Comparison of ENCODE assay signal across 11 cellular contexts in the genomic region with DNA sequence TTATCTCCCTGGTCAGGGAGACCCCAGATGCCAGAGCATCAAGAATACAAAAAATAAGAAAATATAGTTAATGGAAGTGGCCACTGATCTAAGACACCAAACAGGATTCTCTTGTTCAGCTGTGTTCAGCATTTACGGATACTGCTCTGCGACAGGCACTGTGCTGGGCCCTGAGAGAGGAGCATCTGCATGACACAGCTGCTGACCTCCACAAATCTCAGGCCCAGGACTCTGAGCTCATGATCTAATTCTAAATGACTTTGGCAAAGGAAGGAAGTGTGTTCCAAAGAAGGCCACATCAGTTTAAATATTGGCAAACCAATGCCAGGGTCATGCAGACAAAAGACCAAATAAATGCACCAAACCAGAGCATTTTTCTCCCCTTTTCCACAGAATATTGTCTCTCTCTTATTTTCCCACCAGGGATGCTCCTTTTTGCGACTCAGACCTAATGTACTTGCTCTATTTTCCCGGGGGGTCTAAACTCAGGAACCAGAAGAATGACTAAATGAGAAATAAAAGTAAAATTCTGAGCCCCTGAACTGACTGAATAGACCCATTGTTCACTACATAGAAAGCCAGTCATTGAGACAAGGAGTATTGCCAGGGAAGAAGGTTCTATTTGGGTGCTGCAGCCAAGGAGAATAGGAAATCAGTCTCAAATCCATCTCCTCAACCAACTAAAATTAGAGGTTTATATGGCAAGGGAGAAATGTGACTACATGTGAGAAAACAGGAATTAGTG. TPM values are rescaled to one million over a fixed set of nuclear protein-coding genes. Genes with fewer than 3 reads are reported as not detected.
DNase-seq lines count a peak whose midpoint lies in the region; ATAC-seq and TF ChIP-seq lines count a peak whose summit lies in the region.
"Had no signal": no experiment of that assay in that cellular context is flagged by ENCODE, and none has a peak within 500 bp of the region (broad histone marks: within the 10 kb centered on the region; RNA-seq: fewer than 3 reads in every experiment).

No MANE protein-coding gene starts in this region.

- TF ChIP-seq CTCF in CD8-positive, alpha-beta T cell (IDR thresholded peaks at IDR 0.05) = no peak
- TF ChIP-seq CTCF in endodermal cell (conservative IDR thresholded peaks at IDR 0.05) = no peak

- H3K14ac ChIP-seq in neuronal stem cell (ENCODE audit: low read length) = no peak overlapping the region

- no peak for DNase-seq in CD8-positive, alpha-beta T cell
- DNase-seq in endodermal cell (no peak), neuronal stem cell (ENCODE audit: low spot score) (no peak), NCI-H2081 treated with DMSO at 0.1 percent for 48 hours (lab: John Stamatoyannopoulos, UW) (no peak), 8988T (no peak)
- DNase-seq: islet precursor cell, NCI-H2107, retina, SHP77 had no signal

- CTCF ChIA-PET in CD8-positive, alpha-beta T cell (lab: Charles Lee) = no interaction called here

- H3K4me2 ChIP-seq in neuronal stem cell (ENCODE audit: insufficient read depth, low read length, poor library complexity, severe bottlenecking) = no peak overlapping the region

- H3K23ac ChIP-seq in neuronal stem cell (ENCODE audit: low read depth, low read length, poor library complexity) = no peak overlapping the region

- peaks cover 4% of the 10 kb centered on the region for H3K79me1 ChIP-seq in neuronal stem cell (ENCODE audit: low read depth, low read length)

- peaks cover 15% of the 10 kb centered on the region for H3K36me3 Mint-ChIP-seq in CD8-positive, alpha-beta T cell
- H3K36me3 Mint-ChIP-seq in IgD-negative memory B cell = no peaks in the 10 kb centered on the region
- H3K36me3 Mint-ChIP-seq in endodermal cell (ENCODE audit: low read depth) = peaks cover 7% of the 10 kb centered on the region

- no peak overlapping the region for H4K91ac ChIP-seq in neuronal stem cell (ENCODE audit: low read depth, low read length, poor library complexity)

- H3K18ac ChIP-seq in neuronal stem cell (ENCODE audit: low read length) = no peak overlapping the region

- peaks cover 13% of the 10 kb centered on the region for H3K9me3 Mint-ChIP-seq in CD8-positive, alpha-beta T cell
- peaks cover 5 to 16% (median 8%) of the 10 kb centered on the region in 3 donors for H3K9me3 Mint-ChIP-seq in IgD-negative memory B cell
- peaks cover 27% of the 10 kb centered on the region for H3K9me3 Mint-ChIP-seq in endodermal cell

- no peak for ATAC-seq in CD8-positive, alpha-beta T cell
- ATAC-seq in GM21381 (IDR thresholded peaks at IDR 0.05; ENCODE audit: unreplicated experiment) = no peak

- H2AK5ac ChIP-seq in neuronal stem cell (ENCODE audit: low read depth, low read length) = no peak overlapping the region

- H3K4me3 ChIP-seq in CD8-positive, alpha-beta T cell (ENCODE audit: low read depth, low read length) = no peak overlapping the region
- H3K4me3 ChIP-seq in endodermal cell (ENCODE audit: low read length) (peak overlapping the region; percentile 78), neuronal stem cell (ENCODE audit: low read length in 2 of 2) (no peak overlapping the region)

- H2AFZ ChIP-seq in neuronal stem cell (ENCODE audit: low read length) = peak overlapping the region; percentile 93

- H3K9ac ChIP-seq in endodermal cell (ENCODE audit: extremely low read depth, low read length, poor library complexity, severe bottlenecking) (no peak overlapping the region), neuronal stem cell (ENCODE audit: low read depth, low read length, poor library complexity) (no peak overlapping the region)

- no peak overlapping the region for H3K27ac Mint-ChIP-seq in CD8-positive, alpha-beta T cell
- H3K27ac Mint-ChIP-seq in IgD-negative memory B cell (peak overlapping the region in 1 of 3 donors; percentile 15), endodermal cell (no peak overlapping the region)

- H4K8ac ChIP-seq in neuronal stem cell (ENCODE audit: low read depth, low read length) = no peak overlapping the region

- H2BK15ac ChIP-seq in neuronal stem cell (ENCODE audit: low read length) = no peak overlapping the region

- intact Hi-C loops in CD8-positive, alpha-beta T cell (cut with DNase I, micrococcal nuclease) = loop anchor here in 1 of 2 experiments (2.0 to 5.0 kb wide), 2 partner anchors 1333 to 1692 kb away; a partner anchor contains a TSS

- POLR2A ChIA-PET in CD8-positive, alpha-beta T cell (lab: Charles Lee) = no interaction called here

- H2BK120ac ChIP-seq in neuronal stem cell (ENCODE audit: low read depth, low read length) = no peak overlapping the region

- no peak overlapping the region for H3K27ac ChIP-seq in CD8-positive, alpha-beta T cell (ENCODE audit: low read depth, low read length)
- H3K27ac ChIP-seq in endodermal cell (ENCODE audit: low read depth, low read length) = no peak overlapping the region
- no peak overlapping the region for H3K27ac ChIP-seq in neuronal stem cell (replicated peaks; ENCODE audit: low read length)

- H3K4me3 Mint-ChIP-seq in CD8-positive, alpha-beta T cell = peak overlapping the region; percentile 37
- peak overlapping the region in 3 of 4 donors; percentile 50 to 100 (median 90) for H3K4me3 Mint-ChIP-seq in IgD-negative memory B cell
- H3K4me3 Mint-ChIP-seq in endodermal cell = no peak overlapping the region

- no peak overlapping the region for H3K4ac ChIP-seq in neuronal stem cell (ENCODE audit: low read length)

- H3K4me1 ChIP-seq in CD8-positive, alpha-beta T cell (ENCODE audit: insufficient read depth, low read length) = peaks cover 21% of the 10 kb centered on the region
- H3K4me1 ChIP-seq in endodermal cell (ENCODE audit: control insufficient read depth, insufficient read depth, low read length) (peaks cover 5% of the 10 kb centered on the region), neuronal stem cell (ENCODE audit: control insufficient read depth in 2 of 2, insufficient read depth in 1 of 2, low read depth in 1 of 2, low read length in 2 of 2) (peaks cover 0 to 3% of the 10 kb centered on the region in 2 donors)

- H3K27me3 Mint-ChIP-seq in CD8-positive, alpha-beta T cell (ENCODE audit: low read depth) = no peaks in the 10 kb centered on the region
- H3K27me3 Mint-ChIP-seq in IgD-negative memory B cell (peaks cover 4% of the 10 kb centered on the region), endodermal cell (ENCODE audit: insufficient read depth) (peaks cover 34% of the 10 kb centered on the region)

- H2BK5ac ChIP-seq in neuronal stem cell (ENCODE audit: low read length) = no peak overlapping the region

- H3K9me3 ChIP-seq in CD8-positive, alpha-beta T cell (ENCODE audit: low read length) = no peaks in the 10 kb centered on the region
- H3K9me3 ChIP-seq in endodermal cell (ENCODE audit: control insufficient read depth, low read length) = peaks cover 19% of the 10 kb centered on the region
- peaks cover 3 to 15% of the 10 kb centered on the region in 2 donors for H3K9me3 ChIP-seq in neuronal stem cell (replicated peaks in 1 of 2; ENCODE audit: control insufficient read depth in 2 of 2, insufficient read depth in 1 of 2, low read depth in 1 of 2, low read length in 2 of 2)

- H2BK12ac ChIP-seq in neuronal stem cell (ENCODE audit: low read length) = no peak overlapping the region

- peaks cover 35% of the 10 kb centered on the region for H3K4me1 Mint-ChIP-seq in CD8-positive, alpha-beta T cell (ENCODE audit: low read depth)
- H3K4me1 Mint-ChIP-seq in IgD-negative memory B cell = peaks cover 13 to 22% (median 19%) of the 10 kb centered on the region in 3 donors
- peaks cover 5% of the 10 kb centered on the region for H3K4me1 Mint-ChIP-seq in endodermal cell

- H3K36me3 ChIP-seq in CD8-positive, alpha-beta T cell (ENCODE audit: insufficient read depth, low read length) = no peaks in the 10 kb centered on the region
- no peaks in the 10 kb centered on the region for H3K36me3 ChIP-seq in endodermal cell (ENCODE audit: control insufficient read depth, insufficient read depth, low read length)
- H3K36me3 ChIP-seq in neuronal stem cell (replicated peaks in 1 of 2; ENCODE audit: control insufficient read depth in 2 of 2, insufficient read depth in 2 of 2, low read length in 2 of 2) = peaks cover 0 to 3% of the 10 kb centered on the region in 2 donors

- no peaks in the 10 kb centered on the region for H3K27me3 ChIP-seq in CD8-positive, alpha-beta T cell (ENCODE audit: insufficient read depth, low read length)
- peaks cover 7% of the 10 kb centered on the region for H3K27me3 ChIP-seq in endodermal cell (ENCODE audit: control insufficient read depth, insufficient read depth, low read length, poor library complexity, severe bottlenecking)
- peaks cover 0 to 3% (median 0%) of the 10 kb centered on the region in 3 experiments for H3K27me3 ChIP-seq in neuronal stem cell (ENCODE audit: control insufficient read depth in 3 of 3, insufficient read depth in 3 of 3, low read depth in 1 of 3, low read length in 3 of 3)

- 93 to 100% methylated on average over 3 to 4 of the region's 4 CpGs for WGBS in endodermal cell (ENCODE audit: insufficient coverage in 1 of 2, insufficient read length in 1 of 2), 2 experiments
- WGBS in neuronal stem cell (ENCODE audit: extremely low coverage in 2 of 2, insufficient read length in 2 of 2, insufficient replicate concordance in 1 of 2), 2 donors = no CpG with 5 or more reads among the region's 4 CpGs

RNA-seq across cellular contexts. Expression of a gene that starts 1.4 kb away (rescaled TPM):
- 10 to 100 TPM; 14.8 to 14.9 TPM for total RNA-seq in CD8-positive, alpha-beta T cell
- polyA plus RNA-seq in IgD-negative memory B cell = 30.8 TPM
- 10 to 100 TPM; 20.8 to 24.4 TPM for total RNA-seq in endodermal cell
- 18.2 TPM for polyA plus RNA-seq in endodermal cell (2013, experiment 1 of 2)
- 17.9 TPM for polyA plus RNA-seq in endodermal cell (2013, experiment 2 of 2)
- 22.6 TPM for polyA plus RNA-seq in neuronal stem cell (2013, experiment 1 of 2)
- polyA plus RNA-seq in neuronal stem cell (2013, experiment 2 of 2) = 23.7 TPM

RNA-seq across cellular contexts. Expression of a gene that starts 58.3 kb away (rescaled TPM):
- 10 to 100 TPM; 11.6 to 12.3 TPM for total RNA-seq in CD8-positive, alpha-beta T cell
- 0.29 TPM for polyA plus RNA-seq in IgD-negative memory B cell
- 1 to 10 TPM; 5.3 to 5.6 TPM for total RNA-seq in endodermal cell
- 7.4 TPM for polyA plus RNA-seq in endodermal cell (2013, experiment 1 of 2)
- polyA plus RNA-seq in endodermal cell (2013, experiment 2 of 2) = 6.4 TPM
- polyA plus RNA-seq in neuronal stem cell (2013, experiment 1 of 2) = 4.6 TPM
- 4.7 TPM for polyA plus RNA-seq in neuronal stem cell (2013, experiment 2 of 2)
